Comparison of ENCODE assay signal across 14 cellular contexts in genomic region chr16:347203-347602, GRCh38.
"Had no signal": no experiment of that assay in that cellular context is flagged by ENCODE, and none has a peak within 500 bp of the region (broad histone marks: within the 10 kb centered on the region; RNA-seq: fewer than 3 reads in every experiment).

No MANE protein-coding gene starts in this region.

- H3K9me3 Mint-ChIP-seq: activated CD8-positive, alpha-beta T cell treated with anti-CD3 and anti-CD28 coated beads for 36 hours; activated naive CD8-positive, alpha-beta T cell treated with anti-CD3 and anti-CD28 coated beads, Interleukin-2, amount 50 U/mL, for 24 hours; activated T-cell treated with anti-CD3 and anti-CD28 coated beads, Interleukin-2, amount 50 U/mL, for 72 hours; T-helper 2 cell treated with Interferon-gamma antibody and Interleukin-4, amounts not matched to agents 5 μg/mL and 100 μg/mL, for 36 hours had no signal

- H3K27me3 ChIP-seq: ascending aorta, cardiac muscle cell, heart right ventricle, left lung had no signal

- ATAC-seq: activated CD8-positive, alpha-beta T cell treated with anti-CD3 and anti-CD28 coated beads for 36 hours; activated naive CD8-positive, alpha-beta T cell treated with anti-CD3 and anti-CD28 coated beads, Interleukin-2, amount 50 U/mL, for 24 hours; activated T-cell treated with anti-CD3 and anti-CD28 coated beads, Interleukin-2, amount 50 U/mL, for 72 hours; sciatic nerve had no signal

- H3K27ac ChIP-seq: ascending aorta, cardiac muscle cell, heart right ventricle, left lung had no signal

- H3K4me3 Mint-ChIP-seq: activated CD8-positive, alpha-beta T cell treated with anti-CD3 and anti-CD28 coated beads for 36 hours; activated naive CD8-positive, alpha-beta T cell treated with anti-CD3 and anti-CD28 coated beads, Interleukin-2, amount 50 U/mL, for 24 hours; activated T-cell treated with anti-CD3 and anti-CD28 coated beads, Interleukin-2, amount 50 U/mL, for 72 hours; T-helper 2 cell treated with Interferon-gamma antibody and Interleukin-4, amounts not matched to agents 5 μg/mL and 100 μg/mL, for 36 hours had no signal

- H3K27ac Mint-ChIP-seq: activated CD8-positive, alpha-beta T cell treated with anti-CD3 and anti-CD28 coated beads for 36 hours; activated naive CD8-positive, alpha-beta T cell treated with anti-CD3 and anti-CD28 coated beads, Interleukin-2, amount 50 U/mL, for 24 hours; activated T-cell treated with anti-CD3 and anti-CD28 coated beads, Interleukin-2, amount 50 U/mL, for 72 hours; T-helper 2 cell treated with Interferon-gamma antibody and Interleukin-4, amounts not matched to agents 5 μg/mL and 100 μg/mL, for 36 hours had no signal

- DNase-seq: activated CD4-positive, alpha-beta T cell treated with anti-CD3 and anti-CD28 coated beads for 1 hour; activated CD8-positive, alpha-beta memory T cell treated with anti-CD3 and anti-CD28 coated beads, Interleukin-2, amount 50 U/mL, for 4 hours; activated CD8-positive, alpha-beta T cell treated with anti-CD3 and anti-CD28 coated beads for 36 hours; activated naive CD8-positive, alpha-beta T cell treated with anti-CD3 and anti-CD28 coated beads, Interleukin-2, amount 50 U/mL, for 24 hours; activated T-cell treated with anti-CD3 and anti-CD28 coated beads, Interleukin-2, amount 50 U/mL, for 72 hours; heart right ventricle; nucleus accumbens; stimulated activated CD4-positive, alpha-beta T cell treated with anti-CD3 and anti-CD28 coated beads, Interleukin-12 subunit alpha, Interleukin-12 subunit beta, amount 100 ng/mL, for 4 hours; stimulated activated naive CD4-positive, alpha-beta T cell treated with Interleukin-2 at 50 U/mL for 16 hours had no signal

- H3K27me3 Mint-ChIP-seq: activated CD8-positive, alpha-beta T cell treated with anti-CD3 and anti-CD28 coated beads for 36 hours; activated naive CD8-positive, alpha-beta T cell treated with anti-CD3 and anti-CD28 coated beads, Interleukin-2, amount 50 U/mL, for 24 hours had no signal

- H3K36me3 ChIP-seq: cardiac muscle cell had no signal

- H3K9me3 ChIP-seq: ascending aorta, heart right ventricle, left lung had no signal

- H3K4me3 ChIP-seq: ascending aorta, cardiac muscle cell, heart right ventricle, left lung had no signal
